ENCODE assay signal across 23 cellular contexts in the genomic region with DNA sequence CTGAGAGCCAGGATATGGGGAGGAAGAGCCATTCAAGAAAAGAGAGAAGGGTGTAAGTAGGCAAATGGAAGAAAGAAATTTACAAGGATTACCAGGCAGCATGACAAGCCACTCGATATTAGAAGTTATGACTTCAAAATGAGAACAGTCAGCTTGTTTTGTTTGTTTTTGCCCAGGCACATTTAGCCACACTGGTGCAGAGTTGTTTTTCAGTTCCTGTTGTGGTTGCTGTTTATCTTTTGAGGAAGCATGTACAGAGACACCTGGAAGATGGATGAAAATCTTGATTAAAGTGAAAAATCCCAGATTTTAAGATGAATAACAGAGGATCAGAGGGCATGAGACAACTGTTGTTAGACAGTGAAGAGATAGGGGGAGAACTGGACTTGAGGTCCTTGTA.
"Had no signal": no experiment of that assay in that cellular context is flagged by ENCODE, and none has a peak within 500 bp of the region (broad histone marks: within the 10 kb centered on the region; RNA-seq: fewer than 3 reads in every experiment).

No MANE protein-coding gene starts in this region.

- H3K4me3 ChIP-seq: pancreas, psoas muscle, right atrium auricular region, spleen, tibial artery had no signal

- H3K27me3 ChIP-seq: neutrophil, right atrium auricular region, spleen, tibial artery had no signal

- H3K9me3 ChIP-seq: neutrophil, pancreas, psoas muscle, right atrium auricular region, spleen, tibial artery had no signal

- ATAC-seq: activated T-cell treated with anti-CD3 and anti-CD28 coated beads, Interleukin-2, amount 50 U/mL, for 4 hours; left ventricle myocardium superior; pancreas; psoas muscle; stimulated activated naive CD8-positive, alpha-beta T cell treated with anti-CD3 and anti-CD28 coated beads, Interleukin-15, Interleukin-2, amounts not matched to agents 100 U/mL and 50 U/mL, for 24 hours; WTC11 had no signal

- H3K9me3 Mint-ChIP-seq: activated naive CD8-positive, alpha-beta T cell treated with anti-CD3 and anti-CD28 coated beads for 36 hours; nephron had no signal

- H3K4me1 Mint-ChIP-seq: activated naive CD8-positive, alpha-beta T cell treated with anti-CD3 and anti-CD28 coated beads for 36 hours; nephron; WTC11 had no signal

- H3K4me1 ChIP-seq: pancreas, psoas muscle, right atrium auricular region, spleen, tibial artery had no signal

- DNase-seq: activated naive CD4-positive, alpha-beta T cell treated with Interleukin-2 at 50 U/mL for 16 hours; activated naive CD8-positive, alpha-beta T cell treated with anti-CD3 and anti-CD28 coated beads for 36 hours; activated T-cell treated with anti-CD3 and anti-CD28 coated beads, Interleukin-2, amount 50 U/mL, for 4 hours; central memory CD4-positive, alpha-beta T cell; effector memory CD4-positive, alpha-beta T cell; foreskin melanocyte; hippocampal formation; left ventricle myocardium superior; mesenchymal stem cell; pancreas; psoas muscle; spleen; stimulated activated CD4-positive, alpha-beta T cell treated with anti-CD3 and anti-CD28 coated beads, Interleukin-4, amount 100 ng/mL, for 24 hours; stimulated activated naive CD8-positive, alpha-beta T cell treated with anti-CD3 and anti-CD28 coated beads, Interleukin-15, Interleukin-2, amounts not matched to agents 100 U/mL and 50 U/mL, for 24 hours; T-helper 9 cell; tibial artery had no signal

- H3K27ac ChIP-seq: neutrophil, pancreas, psoas muscle, right atrium auricular region, tibial artery had no signal

- H3K36me3 ChIP-seq: neutrophil, pancreas, right atrium auricular region, spleen, tibial artery had no signal

- H3K27ac Mint-ChIP-seq: activated naive CD8-positive, alpha-beta T cell treated with anti-CD3 and anti-CD28 coated beads for 36 hours; nephron; WTC11 had no signal

- H3K36me3 Mint-ChIP-seq: activated naive CD8-positive, alpha-beta T cell treated with anti-CD3 and anti-CD28 coated beads for 36 hours; WTC11 had no signal

- FAIRE-seq: astrocyte, colon, islet of Langerhans, pancreas had no signal

- H3K4me3 Mint-ChIP-seq: activated naive CD8-positive, alpha-beta T cell treated with anti-CD3 and anti-CD28 coated beads for 36 hours; activated T-cell treated with anti-CD3 and anti-CD28 coated beads, Interleukin-2, amount 50 U/mL, for 4 hours; nephron; WTC11 had no signal
